In the genomic region with DNA sequence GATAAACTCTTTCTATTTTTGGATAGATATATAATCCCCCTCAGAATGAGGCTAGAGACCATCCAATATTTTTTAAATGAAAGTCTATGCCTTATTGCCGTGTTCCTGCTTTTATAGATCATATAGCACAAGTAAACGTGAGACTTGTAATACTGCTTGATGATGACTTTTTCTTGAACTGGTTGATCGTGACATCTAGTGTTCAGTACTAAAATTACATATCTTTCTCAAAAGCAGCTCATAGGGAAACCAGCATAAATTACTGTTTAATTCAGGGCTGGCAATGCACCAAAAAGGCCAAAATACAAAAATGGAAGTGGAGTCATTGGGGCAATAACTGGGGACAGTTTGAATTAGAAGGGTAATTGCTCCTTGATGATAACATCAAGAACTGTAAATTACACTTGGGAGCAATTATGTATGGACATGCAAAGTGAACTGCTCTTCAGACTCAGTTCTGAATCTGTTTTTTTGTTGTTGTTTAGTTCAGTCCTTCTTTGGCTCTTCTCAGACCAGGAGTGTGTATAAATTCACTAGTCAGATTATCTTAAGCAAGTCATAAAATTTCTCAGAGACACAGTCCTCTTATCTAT, we compare ENCODE assay signal across 8 cellular contexts.
DNase-seq lines count a peak whose midpoint lies in the region; ATAC-seq and TF ChIP-seq lines count a peak whose summit lies in the region.

No MANE protein-coding gene starts in this region.

- TF ChIP-seq POLR2A in spleen (IDR thresholded peaks at IDR 0.05) = no peak

- no peak overlapping the region for H2AFZ ChIP-seq in SU-DHL-6 (ENCODE audit: low read depth, low read length, severe bottlenecking)

- H3K9me3 ChIP-seq in SU-DHL-6 (ENCODE audit: insufficient read depth, low read length) = no peaks in the 10 kb centered on the region
- no peaks in the 10 kb centered on the region for H3K9me3 ChIP-seq in spleen
- no peaks in the 10 kb centered on the region for H3K9me3 ChIP-seq in effector memory CD4-positive, alpha-beta T cell (ENCODE audit: control insufficient read depth, low read length)

- no peak overlapping the region for H3K9ac ChIP-seq in SU-DHL-6 (ENCODE audit: low read length)

- DNase-seq in GDM1 (lab: John Stamatoyannopoulos, UW) (peak; percentile 11), NCI-H1105 (lab: John Stamatoyannopoulos, UW) (peak; percentile 72), globus pallidus (ENCODE audit: low spot score) (peak; percentile 53), spleen (no peak)
- no peak for DNase-seq in effector memory CD4-positive, alpha-beta T cell

- H3K27me3 ChIP-seq in SU-DHL-6 (ENCODE audit: low read length) (no peaks in the 10 kb centered on the region), spleen (replicated peaks in 1 of 7) (peaks cover 0 to 5% (median 0%) of the 10 kb centered on the region in 7 donors)
- no peaks in the 10 kb centered on the region for H3K27me3 ChIP-seq in effector memory CD4-positive, alpha-beta T cell (replicated peaks; ENCODE audit: control insufficient read depth, insufficient read depth, low read length, poor library complexity, severe bottlenecking)

- no peaks in the 10 kb centered on the region for H3K79me2 ChIP-seq in SU-DHL-6 (ENCODE audit: insufficient read depth, low read length)

- TF ChIP-seq CTCF in SU-DHL-6 (IDR thresholded peaks at IDR 0.05; ENCODE audit: insufficient read depth, low read length, poor library complexity, severe bottlenecking) (peak; percentile 11), spleen (IDR thresholded peaks at IDR 0.05 in 8 of 11, conservative IDR thresholded peaks at IDR 0.05 in 3 of 11) (peak in 9 of 11 experiments; percentile 6 to 70 (median 51))

- H3K36me3 ChIP-seq in SU-DHL-6 (ENCODE audit: low read length) = no peaks in the 10 kb centered on the region
- no peaks in the 10 kb centered on the region for H3K36me3 ChIP-seq in spleen
- H3K36me3 ChIP-seq in effector memory CD4-positive, alpha-beta T cell (ENCODE audit: control insufficient read depth, insufficient read depth, low read length) = no peaks in the 10 kb centered on the region

- no peak overlapping the region for H3K4me3 ChIP-seq in SU-DHL-6 (ENCODE audit: insufficient read depth, low read length, poor library complexity, severe bottlenecking)
- no peak overlapping the region for H3K4me3 ChIP-seq in spleen
- no peak overlapping the region for H3K4me3 ChIP-seq in effector memory CD4-positive, alpha-beta T cell (ENCODE audit: insufficient read depth, low read depth, low read length, poor library complexity, severe bottlenecking)

- ATAC-seq in HG02973 (IDR thresholded peaks at IDR 0.05; ENCODE audit: unreplicated experiment) (no peak), HG03378 (IDR thresholded peaks at IDR 0.05; ENCODE audit: unreplicated experiment) (no peak)

- H3K9me2 ChIP-seq in SU-DHL-6 (replicated peaks; ENCODE audit: insufficient read depth, low read length) = no peaks in the 10 kb centered on the region

- WGBS in spleen, 5 donors = 0 to 3% (median 1%) methylated on average over 3 of the region's 3 CpGs

- peaks cover 0 to 10% (median 2%) of the 10 kb centered on the region in 6 donors for H3K4me1 ChIP-seq in spleen
- no peaks in the 10 kb centered on the region for H3K4me1 ChIP-seq in effector memory CD4-positive, alpha-beta T cell (ENCODE audit: control insufficient read depth, insufficient read depth, low read length, poor library complexity, severe bottlenecking)

- intact Hi-C loops in spleen (cut with DNase I; ENCODE audit: low total_unique reads) = no loop called here

- H3K4me2 ChIP-seq in SU-DHL-6 (ENCODE audit: low read depth, low read length, poor library complexity, severe bottlenecking) = no peak overlapping the region

- H4K20me1 ChIP-seq in SU-DHL-6 (ENCODE audit: low read depth, low read length) = no peaks in the 10 kb centered on the region

- no peaks in the 10 kb centered on the region for H3F3A ChIP-seq in SU-DHL-6 (ENCODE audit: insufficient read depth)

- H3K27ac ChIP-seq in SU-DHL-6 (ENCODE audit: low read depth, low read length) = no peak overlapping the region
- H3K27ac ChIP-seq in spleen = no peak overlapping the region
- H3K27ac ChIP-seq in effector memory CD4-positive, alpha-beta T cell (ENCODE audit: insufficient read depth, low read length, poor library complexity, severe bottlenecking) = no peak overlapping the region

Comparison
In these comparisons a context has a peak if more than half of its experiments do, and no peak if none do; other contexts are left out.
1. DNase-seq: peak in GDM1 (single experiment), NCI-H1105 (single experiment) and globus pallidus (single experiment); none in spleen (single experiment) and effector memory CD4-positive, alpha-beta T cell (0 of 3).